ENCODE assay signal across 26 cellular contexts in genomic region chr5:169749295-169749694, GRCh38.
"Had no signal": no experiment of that assay in that cellular context is flagged by ENCODE, and none has a peak within 500 bp of the region (broad histone marks: within the 10 kb centered on the region; RNA-seq: fewer than 3 reads in every experiment).

No MANE protein-coding gene starts in this region.

- H3K36me3 ChIP-seq: colonic mucosa, esophagus squamous epithelium, gastrocnemius medialis had no signal

- H3K27ac Mint-ChIP-seq: dendritic cell treated with granulocyte-macrophage colony-stimulating factor and Interleukin-4, amounts not matched to agents 40 ng/mL and 50 ng/mL, for 4 days; endodermal cell had no signal

- FAIRE-seq: endometrium, islet of Langerhans, keratinocyte had no signal

- H3K4me3 ChIP-seq: colonic mucosa, esophagus squamous epithelium, gastrocnemius medialis, heart right ventricle, left lung, lower lobe of right lung had no signal

- H3K27me3 ChIP-seq: colonic mucosa, esophagus squamous epithelium, gastrocnemius medialis, left lung had no signal

- H3K27me3 Mint-ChIP-seq: dendritic cell treated with granulocyte-macrophage colony-stimulating factor and Interleukin-4, amounts not matched to agents 40 ng/mL and 50 ng/mL, for 4 days; effector memory CD8-positive, alpha-beta T cell had no signal

- ATAC-seq: effector memory CD8-positive, alpha-beta T cell; esophagus mucosa; gastrocnemius medialis; heart right ventricle; left cardiac atrium; left lung; left ventricle myocardium superior; lower lobe of right lung had no signal

- H3K27ac ChIP-seq: colonic mucosa, epithelial cell of prostate, esophagus squamous epithelium, gastrocnemius medialis, heart right ventricle, left lung, lower lobe of right lung had no signal

- H3K4me1 ChIP-seq: colonic mucosa, esophagus squamous epithelium, gastrocnemius medialis had no signal

- H3K4me3 Mint-ChIP-seq: dendritic cell treated with granulocyte-macrophage colony-stimulating factor and Interleukin-4, amounts not matched to agents 40 ng/mL and 50 ng/mL, for 4 days; effector memory CD8-positive, alpha-beta T cell; endodermal cell had no signal

- H3K9me3 Mint-ChIP-seq: dendritic cell treated with granulocyte-macrophage colony-stimulating factor and Interleukin-4, amounts not matched to agents 40 ng/mL and 50 ng/mL, for 4 days; effector memory CD8-positive, alpha-beta T cell; endodermal cell had no signal

- DNase-seq: colonic mucosa; cortex of kidney; effector CD8-positive, alpha-beta T cell; effector memory CD8-positive, alpha-beta T cell; endodermal cell; erythroblast; esophagus squamous epithelium; foreskin fibroblast; foreskin melanocyte; gastrocnemius medialis; glutamatergic neuron; head of caudate nucleus; heart right ventricle; hippocampal formation; left cardiac atrium; left lung; left ventricle myocardium superior; lower lobe of right lung; mesenchymal stem cell; midbrain had no signal

- H3K9me3 ChIP-seq: colonic mucosa, esophagus squamous epithelium, gastrocnemius medialis, heart right ventricle, left lung, lower lobe of right lung had no signal
